Comparison of ENCODE assay signal across 26 cellular contexts in genomic region chr16:31228206-31228605, GRCh38. TPM values are rescaled to one million over a fixed set of nuclear protein-coding genes. Genes with fewer than 3 reads are reported as not detected.
"Had no signal": no experiment of that assay in that cellular context is flagged by ENCODE, and none has a peak within 500 bp of the region (broad histone marks: within the 10 kb centered on the region; RNA-seq: fewer than 3 reads in every experiment).

No MANE protein-coding gene starts in this region.

- H3K4me3 ChIP-seq: MG63 had no signal

- DNase-seq: Karpas-422, KG1, MG63, NCI-H1092, NCI-H1105 treated with DMSO at 0.1 percent for 48 hours, NCI-H1417 treated with DMSO at 0.1 percent for 48 hours, NCI-H146, NCI-H1694 treated with DMSO at 0.1 percent for 48 hours, NCI-H2029, NCI-H2081 treated with DMSO at 0.1 percent for 48 hours, NCI-H2171, NCI-H226, NCI-H446, NCI-H510A, NCI-H524 treated with DMSO at 0.1 percent for 48 hours, NCI-H69, NCI-H774, PC-3, SHP77, SK-N-SH, SW 1271 had no signal

- H3K36me3 ChIP-seq: MG63 had no signal

- H3K27me3 ChIP-seq: MG63 had no signal

- H3K27ac ChIP-seq: HL-60, RWPE1 had no signal

- H3K9me3 ChIP-seq: MG63, SK-N-SH had no signal

- ATAC-seq: Panc1, PC-3 had no signal

RNA-seq across cellular contexts. Expression of gene PYDC1, which starts 11.3 kb away (rescaled TPM):
- total RNA-seq: OCI-LY7, PC-3, SK-MEL-5 had no signal
- polyA plus RNA-seq: SK-N-SH had no signal

RNA-seq across cellular contexts. Expression of gene TRIM72, which starts 14.3 kb away (rescaled TPM):
- total RNA-seq: PC-3 had no signal

RNA-seq across cellular contexts. Expression of gene ITGAM, which starts 31.6 kb away (rescaled TPM):
- total RNA-seq: PC-3 had no signal
